ENCODE assay signal across 24 cellular contexts in the genomic region with DNA sequence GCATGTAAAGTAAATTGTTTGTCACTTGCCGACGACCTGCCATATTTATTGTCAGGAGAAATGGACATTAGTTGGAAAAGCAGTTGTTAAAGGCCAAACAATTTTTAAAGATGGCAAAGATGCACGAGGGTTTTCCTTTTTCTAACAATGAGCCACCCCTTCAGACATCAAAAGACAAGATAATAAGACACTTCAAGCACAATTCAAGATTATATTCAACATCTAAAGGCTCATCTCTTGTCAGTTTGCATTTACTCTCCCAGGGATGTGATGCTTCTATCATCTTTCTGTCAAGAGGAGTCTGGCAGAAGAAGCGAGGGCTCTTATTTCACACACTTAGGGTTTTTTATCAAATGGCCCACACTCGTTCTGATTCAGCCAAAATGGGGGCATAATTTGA.
"Had no signal": no experiment of that assay in that cellular context is flagged by ENCODE, and none has a peak within 500 bp of the region (broad histone marks: within the 10 kb centered on the region; RNA-seq: fewer than 3 reads in every experiment).

No MANE protein-coding gene starts in this region.

- H3K9me3 ChIP-seq: breast epithelium had no signal

- ATAC-seq: activated CD8-positive, alpha-beta T cell treated with anti-CD3 and anti-CD28 coated beads, Interleukin-2, amount 10 ng/mL, durations not matched to agents 7 days and 5 days; T-helper 17 cell; WTC11 had no signal

- H3K27ac ChIP-seq: breast epithelium had no signal

- H3K36me3 ChIP-seq: breast epithelium had no signal

- DNase-seq: activated CD4-positive, alpha-beta T cell treated with anti-CD3 and anti-CD28 coated beads for 48 hours; activated CD4-positive, alpha-beta T cell treated with anti-CD3 and anti-CD28 coated beads, Interleukin-2, amount 50 U/mL, for 4 hours; activated CD4-positive, CD25-positive, alpha-beta regulatory T cell treated with anti-CD3 and anti-CD28 coated beads, Interleukin-2, amount 50 U/mL, for 72 hours; activated CD8-positive, alpha-beta memory T cell treated with anti-CD3 and anti-CD28 coated beads, Interleukin-2, amount 50 U/mL, for 48 hours; activated CD8-positive, alpha-beta T cell treated with anti-CD3 and anti-CD28 coated beads, Interleukin-2, amount 10 ng/mL, durations not matched to agents 7 days and 5 days; activated naive CD4-positive, alpha-beta T cell treated with anti-CD3 and anti-CD28 coated beads, Interleukin-2, amount 50 U/mL, for 16 hours; activated naive CD8-positive, alpha-beta T cell treated with anti-CD3 and anti-CD28 coated beads, Interleukin-2, amount 10 ng/mL, durations not matched to agents 7 days and 5 days; activated T-cell treated with anti-CD3 and anti-CD28 coated beads, Interleukin-2, amount 50 U/mL, for 1 hour; aorta; central memory CD4-positive, alpha-beta T cell; Kasumi-1; KBM-7; NCI-H1105 treated with DMSO at 0.1 percent for 48 hours; NCI-H1436 treated with DMSO at 0.1 percent for 48 hours; NCI-H187 treated with DMSO at 0.1 percent for 48 hours; NCI-H2081 treated with DMSO at 0.1 percent for 48 hours; NCI-H2171 treated with DMSO at 0.1 percent for 48 hours; NCI-H446; NCI-H524; SIG-M5; T-helper 17 cell; T-helper 9 cell had no signal

- H3K27me3 ChIP-seq: breast epithelium had no signal

- H3K4me3 ChIP-seq: breast epithelium had no signal

- H3K4me1 ChIP-seq: breast epithelium had no signal
